In the genomic region with DNA sequence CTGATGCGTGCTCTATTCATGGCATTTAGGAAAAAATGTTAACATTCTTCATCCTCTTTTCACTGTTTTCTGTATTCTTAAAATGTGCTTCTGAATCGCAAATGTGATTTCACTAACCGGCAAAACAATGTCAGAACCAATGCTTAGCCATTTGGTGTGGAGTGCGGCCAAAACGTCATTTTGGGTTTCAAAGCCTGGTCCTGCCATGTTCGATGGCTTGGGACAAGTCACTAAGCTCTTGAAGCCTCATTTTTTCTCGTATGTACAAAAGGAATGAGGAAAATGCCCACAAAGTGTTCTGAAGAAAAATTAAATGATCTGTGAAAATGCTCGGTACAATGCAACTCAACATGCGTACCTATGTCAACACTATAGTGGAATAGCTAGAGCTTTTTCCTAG, we compare ENCODE assay signal across 19 cellular contexts.
"Had no signal": no experiment of that assay in that cellular context is flagged by ENCODE, and none has a peak within 500 bp of the region (broad histone marks: within the 10 kb centered on the region; RNA-seq: fewer than 3 reads in every experiment).

No MANE protein-coding gene starts in this region.

- H3K4me3 Mint-ChIP-seq: activated naive CD8-positive, alpha-beta T cell; activated T-helper 1 cell treated with anti-CD3 and anti-CD28 coated beads, Interleukin-12 subunit alpha, Interleukin-12 subunit beta, Interleukin-2, Interleukin-4 antibody, amounts not matched to agents 30 ng/mL and 10 ng/mL and 1 ng/mL, durations not matched to agents 14 hours and 24 hours and 36 hours; T-helper 17 cell had no signal

- H3K9me3 Mint-ChIP-seq: activated T-helper 1 cell treated with anti-CD3 and anti-CD28 coated beads, Interleukin-12 subunit alpha, Interleukin-12 subunit beta, Interleukin-2, Interleukin-4 antibody, amounts not matched to agents 30 ng/mL and 10 ng/mL and 1 ng/mL, durations not matched to agents 14 hours and 24 hours and 36 hours had no signal

- H3K27ac Mint-ChIP-seq: activated naive CD8-positive, alpha-beta T cell; activated T-helper 1 cell treated with anti-CD3 and anti-CD28 coated beads, Interleukin-12 subunit alpha, Interleukin-12 subunit beta, Interleukin-2, Interleukin-4 antibody, amounts not matched to agents 30 ng/mL and 10 ng/mL and 1 ng/mL, durations not matched to agents 14 hours and 24 hours and 36 hours; T-helper 17 cell had no signal

- H3K4me3 ChIP-seq: left lung, right atrium auricular region had no signal

- H3K27me3 Mint-ChIP-seq: activated naive CD8-positive, alpha-beta T cell; T-helper 17 cell had no signal

- H3K4me1 ChIP-seq: left lung had no signal

- H3K27me3 ChIP-seq: left lung, right atrium auricular region had no signal

- H3K27ac ChIP-seq: left lung, VCaP had no signal

- H3K36me3 ChIP-seq: right atrium auricular region had no signal

- ATAC-seq: left lung, T-helper 17 cell had no signal

- DNase-seq: activated CD4-positive, alpha-beta T cell treated with anti-CD3 and anti-CD28 coated beads for 1 hour; activated CD4-positive, alpha-beta T cell treated with anti-CD3 and anti-CD28 coated beads, Interleukin-2, amount 50 U/mL, for 4 hours; activated gamma-delta T cell treated with Interleukin-2 at 50 U/mL for 16 hours; activated T-cell treated with anti-CD3 and anti-CD28 coated beads for 4 hours; cortex of kidney; effector CD4-positive, alpha-beta T cell; left lung; mammary epithelial cell; midbrain; occipital lobe; stimulated activated CD4-positive, alpha-beta T cell treated with anti-CD3 and anti-CD28 coated beads, Interleukin-12 subunit alpha, Interleukin-12 subunit beta, amount 100 ng/mL, for 4 hours; stimulated activated CD4-positive, alpha-beta T cell treated with anti-CD3 and anti-CD28 coated beads, Interleukin-1b, Interleukin-23, amount 100 ng/mL, for 48 hours; stimulated activated naive CD4-positive, alpha-beta T cell treated with Interleukin-2 at 50 U/mL for 16 hours; T-helper 17 cell; trophoblast cell had no signal

- H3K9me3 ChIP-seq: left lung, right atrium auricular region had no signal
